In genomic region chr1:23793018-23793781, GRCh38 we compare ENCODE assay signal across 8 cellular contexts. TPM values are rescaled to one million over a fixed set of nuclear protein-coding genes. Genes with fewer than 3 reads are reported as not detected.
DNase-seq lines count a peak whose midpoint lies in the region; ATAC-seq, FAIRE-seq and TF ChIP-seq lines count a peak whose summit lies in the region.

No MANE protein-coding gene starts in this region.

- H3K4me1 Mint-ChIP-seq in HFFc6 (ENCODE audit: low read depth), result peaks cover 25% of the 10 kb centered on the region
- H3K4me1 Mint-ChIP-seq in activated naive CD4-positive, alpha-beta T cell treated with anti-CD3 and anti-CD28 coated beads, Interleukin-2, amount 50 U/mL, for 24 hours, result peaks cover 22% of the 10 kb centered on the region

- no TSS peak for BruUV-seq in A673 (replicated peaks; lab: Mats Ljungman, UMichigan)

- intact Hi-C loops in A673 (cut with micrococcal nuclease; ENCODE audit: unreplicated experiment) (no loop called here), kidney (cut with DNase I) (no loop called here)

- no peak for FAIRE-seq in kidney (lab: Jason Lieb, UNC)

- POLR2A ChIA-PET in A673 (lab: Charles Lee; ENCODE audit: low non-redundant PET), result no interaction called here

- peaks cover 27% of the 10 kb centered on the region for H3K36me3 ChIP-seq in A673 (ENCODE audit: insufficient read depth, low read length, poor library complexity, severe bottlenecking)
- peaks cover 2 to 5% of the 10 kb centered on the region in 2 donors for H3K36me3 ChIP-seq in kidney (ENCODE audit: control insufficient read depth in 1 of 2, insufficient read depth in 2 of 2, low read length in 2 of 2)

- peaks cover 13% of the 10 kb centered on the region; the same call in 1 of the 2 replicates for H3K27me3 Mint-ChIP-seq in HFFc6 (ENCODE audit: insufficient read depth)
- H3K27me3 Mint-ChIP-seq in activated naive CD4-positive, alpha-beta T cell treated with anti-CD3 and anti-CD28 coated beads, Interleukin-2, amount 50 U/mL, for 24 hours, result no peaks in the 10 kb centered on the region

- peaks cover 5% of the 10 kb centered on the region for H3K36me3 Mint-ChIP-seq in HFFc6 (ENCODE audit: low read depth)
- H3K36me3 Mint-ChIP-seq in activated naive CD4-positive, alpha-beta T cell treated with anti-CD3 and anti-CD28 coated beads, Interleukin-2, amount 50 U/mL, for 24 hours, result no peaks in the 10 kb centered on the region

- H3K9me3 Mint-ChIP-seq in HFFc6, result no peaks in the 10 kb centered on the region
- no peaks in the 10 kb centered on the region for H3K9me3 Mint-ChIP-seq in activated naive CD4-positive, alpha-beta T cell treated with anti-CD3 and anti-CD28 coated beads, Interleukin-2, amount 50 U/mL, for 24 hours

- H3K27ac Mint-ChIP-seq in HFFc6, result peak overlapping the region; percentile 59
- peak overlapping the region; percentile 27 for H3K27ac Mint-ChIP-seq in activated naive CD4-positive, alpha-beta T cell treated with anti-CD3 and anti-CD28 coated beads, Interleukin-2, amount 50 U/mL, for 24 hours

- CTCF ChIA-PET in A673 (lab: Charles Lee), result no interaction called here

- no peak overlapping the region for H3K4me3 Mint-ChIP-seq in HFFc6
- no peak overlapping the region for H3K4me3 Mint-ChIP-seq in activated naive CD4-positive, alpha-beta T cell treated with anti-CD3 and anti-CD28 coated beads, Interleukin-2, amount 50 U/mL, for 24 hours

- ATAC-seq in HG03139 (IDR thresholded peaks at IDR 0.05; ENCODE audit: unreplicated experiment), result no peak

- no peak overlapping the region for H3K9ac ChIP-seq in kidney (ENCODE audit: low read length in 2 of 2)

- H3K27ac ChIP-seq in A673 (ENCODE audit: low read depth, low read length, poor library complexity, severe bottlenecking) (peak overlapping the region; percentile 58), kidney (ENCODE audit: low read depth in 2 of 2, low read length in 2 of 2) (no peak overlapping the region)

- no peak for TF ChIP-seq CTCF in A673 (conservative IDR thresholded peaks at IDR 0.05; ENCODE audit: low read depth, low read length)
- TF ChIP-seq CTCF in HFFc6 (IDR thresholded peaks at IDR 0.05), result no peak
- no peak for TF ChIP-seq CTCF in kidney (IDR thresholded peaks at IDR 0.05; ENCODE audit: borderline replicate concordance, extremely low read depth, insufficient read depth)

- DNase-seq in A673 (ENCODE audit: low spot score), result peak; percentile 73
- no peak for DNase-seq in HFFc6
- DNase-seq in kidney, result peak; percentile 83
- DNase-seq in NCI-H1436 (lab: John Stamatoyannopoulos, UW), result no peak
- no peak for DNase-seq in germinal center (ENCODE audit: low spot score)
- DNase-seq in SKM-1 (lab: John Stamatoyannopoulos, UW; ENCODE audit: unreplicated experiment), result no peak

- no peaks in the 10 kb centered on the region for H3K27me3 ChIP-seq in A673 (replicated peaks; ENCODE audit: insufficient read depth, low read depth, low read length, poor library complexity)

- H3K4me3 ChIP-seq in A673 (ENCODE audit: low read depth, low read length, poor library complexity, severe bottlenecking), result peak overlapping the region; percentile 19
- no peak overlapping the region for H3K4me3 ChIP-seq in kidney (ENCODE audit: low read length in 2 of 2)

- H3K9me3 ChIP-seq in A673 (ENCODE audit: low read depth, low read length, poor library complexity, severe bottlenecking) (no peaks in the 10 kb centered on the region), kidney (ENCODE audit: control insufficient read depth in 1 of 2, low read length in 2 of 2) (no peaks in the 10 kb centered on the region)

- H3K4me1 ChIP-seq in A673 (ENCODE audit: insufficient read depth, low read length, poor library complexity, severe bottlenecking) (peaks cover 22% of the 10 kb centered on the region), kidney (ENCODE audit: control insufficient read depth in 1 of 2, insufficient read depth in 1 of 2, low read depth in 1 of 2, low read length in 2 of 2) (peaks cover 5 to 32% of the 10 kb centered on the region in 2 donors)

RNA-seq across cellular contexts. Expression of gene LYPLA2, which starts 2.3 kb away (rescaled TPM):
- total RNA-seq in A673 (2021), result 54.5 and 66.2 TPM in 2 replicates
- 10 to 100 TPM; 55.7 to 65.0 (median 59.8) TPM for total RNA-seq in HFFc6 (2021; fragmentation: NEBNext Ultra II Directional; extraction: Animal tissue kit (Norgen Biotek cat#: 25700))
- total RNA-seq in kidney, result 71.3 TPM
- polyA plus RNA-seq in kidney (ENCODE audit: insufficient read depth, low read depth, low replicate concordance), result 133 TPM

RNA-seq across cellular contexts. Expression of gene GALE, which starts 7.4 kb away (rescaled TPM):
- total RNA-seq in A673 (2021) (42.7 and 49.3 TPM in 2 replicates), kidney (68.1 TPM)
- 10 to 100 TPM; 30.9 to 34.6 (median 33.5) TPM for total RNA-seq in HFFc6 (2021; fragmentation: NEBNext Ultra II Directional; extraction: Animal tissue kit (Norgen Biotek cat#: 25700))
- polyA plus RNA-seq in kidney (ENCODE audit: insufficient read depth, low read depth, low replicate concordance), result 73.7 TPM

RNA-seq across cellular contexts. Expression of gene PITHD1, which starts 15.0 kb away (rescaled TPM):
- total RNA-seq in A673 (2021), result 63.8 and 78.9 TPM in 2 replicates
- 10 to 100 TPM; 41.8 to 45.7 (median 44.8) TPM for total RNA-seq in HFFc6 (2021; fragmentation: NEBNext Ultra II Directional; extraction: Animal tissue kit (Norgen Biotek cat#: 25700))
- 40.4 TPM for total RNA-seq in kidney
- 57.7 TPM for polyA plus RNA-seq in kidney (ENCODE audit: insufficient read depth, low read depth, low replicate concordance)

RNA-seq across cellular contexts. Expression of gene HMGCL, which starts 32.0 kb away (rescaled TPM):
- 13.9 and 17.1 TPM in 2 replicates for total RNA-seq in A673 (2021)
- 10 to 100 TPM; 20.2 to 22.9 (median 21.7) TPM for total RNA-seq in HFFc6 (2021; fragmentation: NEBNext Ultra II Directional; extraction: Animal tissue kit (Norgen Biotek cat#: 25700))
- total RNA-seq in kidney, result 51.5 TPM
- polyA plus RNA-seq in kidney (ENCODE audit: insufficient read depth, low read depth, low replicate concordance), result 205 TPM

RNA-seq across cellular contexts. Expression of gene ELOA, which starts 49.9 kb away (rescaled TPM):
- total RNA-seq in A673 (2021) (66.3 and 69.8 TPM in 2 replicates), kidney (39.1 TPM)
- total RNA-seq in HFFc6 (2021; fragmentation: NEBNext Ultra II Directional; extraction: Animal tissue kit (Norgen Biotek cat#: 25700)), result 10 to 100 TPM; 55.5 to 72.6 (median 59.9) TPM
- polyA plus RNA-seq in kidney (ENCODE audit: insufficient read depth, low read depth, low replicate concordance), result 13.7 TPM

Comparison
In these comparisons a context has a peak if more than half of its experiments do, and no peak if none do; other contexts are left out.
1. DNase-seq: peak in A673 (single experiment) and kidney (single experiment); none in HFFc6 (single experiment), NCI-H1436 (single experiment), germinal center (single experiment) and SKM-1 (single experiment).